Comparison of ENCODE assay signal across 13 cellular contexts in genomic region chr2:181955010-181955409, GRCh38. TPM values are rescaled to one million over a fixed set of nuclear protein-coding genes. Genes with fewer than 3 reads are reported as not detected.
DNase-seq lines count a peak whose midpoint lies in the region; ATAC-seq, FAIRE-seq and TF ChIP-seq lines count a peak whose summit lies in the region.
"Had no signal": no experiment of that assay in that cellular context is flagged by ENCODE, and none has a peak within 500 bp of the region (broad histone marks: within the 10 kb centered on the region; RNA-seq: fewer than 3 reads in every experiment).

No MANE protein-coding gene starts in this region.

- POLR2A ChIA-PET in A549 (lab: Yijun Ruan, JAX) (no interaction called here), SK-N-SH (lab: Yijun Ruan, JAX) (no interaction called here)
- POLR2A ChIA-PET in CD8-positive, alpha-beta memory T cell (lab: Charles Lee): no interaction called here

- no peak for FAIRE-seq in A549 (lab: Jason Lieb, UNC)
- FAIRE-seq: RCC 7860 had no signal

- H3K4me3 ChIP-seq in A549 (peak overlapping the region; percentile 46; the same call in 1 of the 3 replicates), HFF-Myc (replicated peaks; ENCODE audit: low read depth, low read length) (no peak overlapping the region), SK-N-SH (ENCODE audit: low read depth in 2 of 2, low read length in 1 of 2) (no peak overlapping the region), foreskin fibroblast (ENCODE audit: low read depth in 1 of 2, low read length in 2 of 2) (no peak overlapping the region), left lung (no peak overlapping the region)
- H3K4me3 ChIP-seq in CD8-positive, alpha-beta memory T cell (ENCODE audit: low read length): no peak overlapping the region
- H3K4me3 ChIP-seq: BLaER1 had no signal

- peaks cover 35% of the 10 kb centered on the region for H3K4me1 ChIP-seq in A549
- H3K4me1 ChIP-seq in SK-N-SH (ENCODE audit: control insufficient read depth in 1 of 2, insufficient read depth in 2 of 2, low read depth in 1 of 2, low read length in 1 of 2): peaks cover 4 to 20% of the 10 kb centered on the region in 2 experiments; a peak in 2 of 4 replicates
- H3K4me1 ChIP-seq in CD8-positive, alpha-beta memory T cell (ENCODE audit: insufficient read depth, low read length): peaks cover 5% of the 10 kb centered on the region
- peaks cover 0 to 3% of the 10 kb centered on the region in 2 donors for H3K4me1 ChIP-seq in left lung
- H3K4me1 ChIP-seq: BLaER1 had no signal

- H2AFZ ChIP-seq in SK-N-SH (ENCODE audit: low read depth): peak overlapping the region; percentile 44; the same call in 1 of the 2 replicates

- H3K27ac ChIP-seq in A549: peak overlapping the region; percentile 61 to 85
- peak overlapping the region; percentile 39 to 69; a peak in 2 of 4 replicates for H3K27ac ChIP-seq in SK-N-SH (ENCODE audit: low read depth in 2 of 2, low read length in 1 of 2)
- H3K27ac ChIP-seq in CD8-positive, alpha-beta memory T cell (ENCODE audit: low read depth, low read length): no peak overlapping the region
- H3K27ac ChIP-seq in left lung: peak overlapping the region in 1 of 2 donors; percentile 20
- H3K27ac ChIP-seq: BLaER1, sigmoid colon had no signal

- peaks cover 9 to 16% (median 16%) of the 10 kb centered on the region in 3 donors for H3K4me1 Mint-ChIP-seq in CD8-positive, alpha-beta memory T cell

- H4K20me1 ChIP-seq in SK-N-SH (ENCODE audit: insufficient read depth): no peaks in the 10 kb centered on the region
- H4K20me1 ChIP-seq: BLaER1 had no signal

- DNase-seq in A549 (ENCODE audit: low read depth in 1 of 2, low spot score in 1 of 2): peak in 1 of 2 experiments; percentile 54
- DNase-seq in HFF-Myc (ENCODE audit: extremely low read depth, low read depth): peak; percentile 81
- DNase-seq in SK-N-SH: no peak
- DNase-seq in foreskin fibroblast: peak; percentile 57 to 78
- no peak for DNase-seq in CD8-positive, alpha-beta memory T cell
- DNase-seq in GM19240 (ENCODE audit: insufficient read length, low spot score): no peak
- DNase-seq in stimulated activated CD8-positive, alpha-beta memory T cell treated with anti-CD3 and anti-CD28 coated beads, Interleukin-4, amount 100 ng/mL, for 48 hours: no peak
- no peak for DNase-seq in left lung
- DNase-seq: activated effector memory CD4-positive, alpha-beta T cell treated with Interleukin-2 at 50 U/mL for 16 hours; NCI-H2029; sigmoid colon had no signal

- H3K4me3 Mint-ChIP-seq in CD8-positive, alpha-beta memory T cell: no peak overlapping the region

- H3K9me3 ChIP-seq in A549 (no peaks in the 10 kb centered on the region), SK-N-SH (no peaks in the 10 kb centered on the region), left lung (no peaks in the 10 kb centered on the region)
- H3K9me3 ChIP-seq in CD8-positive, alpha-beta memory T cell (ENCODE audit: low read length): no peaks in the 10 kb centered on the region
- H3K9me3 ChIP-seq: BLaER1, sigmoid colon had no signal

- TF ChIP-seq EP300 in A549 (IDR thresholded peaks at IDR 0.05): no peak
- peak; percentile 6 to 81; a peak in 2 of 4 replicates for TF ChIP-seq EP300 in SK-N-SH (IDR thresholded peaks at IDR 0.05; ENCODE audit: borderline replicate concordance in 1 of 2, low read depth in 1 of 2, low read length in 1 of 2)

- H3K27me3 ChIP-seq in SK-N-SH (ENCODE audit: insufficient read depth): no peaks in the 10 kb centered on the region
- H3K27me3 ChIP-seq in CD8-positive, alpha-beta memory T cell (ENCODE audit: insufficient read depth, low read length, poor library complexity, severe bottlenecking): no peaks in the 10 kb centered on the region
- H3K27me3 ChIP-seq in left lung: no peaks in the 10 kb centered on the region
- H3K27me3 ChIP-seq: BLaER1, sigmoid colon had no signal

- CTCF ChIA-PET in A549 (lab: Yijun Ruan, JAX): interaction anchor here (0.7 to 2.2 kb wide), 16 partner anchors 8 to 378 kb away, joined by 3 to 6 read pairs (median 4); no protein-coding TSS in a partner anchor
- CTCF ChIA-PET in SK-N-SH (lab: Yijun Ruan, JAX): interaction anchor here (0.7 to 3.1 kb wide), 13 partner anchors 10 to 214 kb away, joined by 3 to 11 read pairs (median 3); no protein-coding TSS in a partner anchor
- CTCF ChIA-PET in CD8-positive, alpha-beta memory T cell (lab: Charles Lee): interaction anchor here (0.6 to 2.2 kb wide), 6 partner anchors 10 to 1831 kb away, joined by 3 to 10 read pairs (median 4); no protein-coding TSS in a partner anchor

- TF ChIP-seq CTCF in A549 (IDR thresholded peaks at IDR 0.05) (no peak), HFF-Myc (IDR thresholded peaks at IDR 0.05; ENCODE audit: low read depth, low read length, missing control alignments) (no peak), SK-N-SH (IDR thresholded peaks at IDR 0.05) (no peak), foreskin fibroblast (IDR thresholded peaks at IDR 0.05; ENCODE audit: low read depth, low read length) (no peak), left lung (IDR thresholded peaks at IDR 0.05) (no peak)

- TF ChIP-seq RAD21 in A549 (conservative IDR thresholded peaks at IDR 0.05 in 1 of 2, IDR thresholded peaks at IDR 0.05 in 1 of 2): no peak
- no peak for TF ChIP-seq RAD21 in SK-N-SH (IDR thresholded peaks at IDR 0.05; ENCODE audit: low read length)

- no peaks in the 10 kb centered on the region for H3K9me2 ChIP-seq in SK-N-SH

- H3K9me3 Mint-ChIP-seq in CD8-positive, alpha-beta memory T cell: no peaks in the 10 kb centered on the region

- H3K9ac ChIP-seq in SK-N-SH: no peak overlapping the region
- H3K9ac ChIP-seq: BLaER1 had no signal

- no peak for TF ChIP-seq POLR2A in A549 (IDR thresholded peaks at IDR 0.05; ENCODE audit: low read length)

- peak overlapping the region; percentile 72 for H3K4me2 ChIP-seq in A549
- 0 out of 2 replicates have a peak overlapping the region, but pooled peaks have one; percentile 8 for H3K4me2 ChIP-seq in SK-N-SH
- H3K4me2 ChIP-seq: BLaER1 had no signal

- intact Hi-C loops in left lung (cut with DNase I): no loop called here

- H3K27ac Mint-ChIP-seq in CD8-positive, alpha-beta memory T cell: no peak overlapping the region

- peaks cover 8 to 37% of the 10 kb centered on the region in 2 donors for H3K27me3 Mint-ChIP-seq in CD8-positive, alpha-beta memory T cell

- H3K36me3 ChIP-seq in SK-N-SH (replicated peaks in 1 of 2; ENCODE audit: control insufficient read depth in 1 of 2, insufficient read depth in 2 of 2, low read length in 1 of 2) (no peaks in the 10 kb centered on the region), left lung (no peaks in the 10 kb centered on the region)
- H3K36me3 ChIP-seq in CD8-positive, alpha-beta memory T cell (ENCODE audit: insufficient read depth, low read length): no peaks in the 10 kb centered on the region
- H3K36me3 ChIP-seq: BLaER1, sigmoid colon had no signal

- no peaks in the 10 kb centered on the region for H3K79me2 ChIP-seq in SK-N-SH (ENCODE audit: insufficient read depth)

- H3K36me3 Mint-ChIP-seq in CD8-positive, alpha-beta memory T cell: no peaks in the 10 kb centered on the region

- ATAC-seq in A549: no peak; a peak in 1 of 6 replicates
- ATAC-seq in left lung: no peak

- peaks cover 13% of the 10 kb centered on the region for H3F3A ChIP-seq in SK-N-SH (replicated peaks; ENCODE audit: insufficient read depth)

- 2% methylated on average over 1 of the region's 1 CpG for WGBS in A549 (ENCODE audit: missing lambda C conversion rate)
- 2% methylated on average over 1 of the region's 1 CpG for WGBS in SK-N-SH (ENCODE audit: low lambda C conversion rate)

TF ChIP-seq in A549, 52 proteins besides CTCF, POLR2A, EP300 and RAD21:
- TF ChIP-seq GATA3 (IDR thresholded peaks at IDR 0.05; ENCODE audit: borderline replicate concordance) (0 out of 2 replicates have a peak, but pooled peaks have one; percentile 22), JUNB (IDR thresholded peaks at IDR 0.05) (peak; percentile 53; the same call in 1 of the 2 replicates), RCOR1 (IDR thresholded peaks at IDR 0.05; ENCODE audit: low read depth, low read length) (no peak), HOXB5 (CRISPR knock-in tag; IDR thresholded peaks at IDR 0.05) (0 out of 2 replicates have a peak, but pooled peaks have one; percentile 60), FOSL2 (IDR thresholded peaks at IDR 0.05) (no peak), FOSL2 (CRISPR knock-in tag; IDR thresholded peaks at IDR 0.05) (peak; percentile 82)

TF ChIP-seq in SK-N-SH, 30 proteins besides CTCF, POLR2A, EP300 and RAD21 (continues in another document):
- TF ChIP-seq POLR2AphosphoS5 (IDR thresholded peaks at IDR 0.05; ENCODE audit: low read depth, low read length) (peak; percentile 63; the same call in 1 of the 2 replicates), SIN3A (IDR thresholded peaks at IDR 0.05; ENCODE audit: borderline replicate concordance, low read depth, low read length) (no peak), TEAD4 (IDR thresholded peaks at IDR 0.05; ENCODE audit: borderline replicate concordance, insufficient read depth) (peak; percentile 74; the same call in 1 of the 2 replicates), NFIC (IDR thresholded peaks at IDR 0.05; ENCODE audit: borderline replicate concordance) (no peak), SMC3 (IDR thresholded peaks at IDR 0.05; ENCODE audit: low read depth, low read length) (no peak), GATA2 (CRISPR knock-in tag; IDR thresholded peaks at IDR 0.05) (no peak), RCOR1 (IDR thresholded peaks at IDR 0.05; ENCODE audit: low read length) (no peak), CHD2 (IDR thresholded peaks at IDR 0.05; ENCODE audit: low read length, partially characterized antibody) (no peak), EZH2phosphoT487 (IDR thresholded peaks at IDR 0.05; ENCODE audit: borderline replicate concordance, low read depth) (no peak), USF2 (IDR thresholded peaks at IDR 0.05; ENCODE audit: borderline replicate concordance, low read depth, low read length) (no peak), TCF12 (IDR thresholded peaks at IDR 0.05) (peak; percentile 85)

RNA-seq across cellular contexts. Expression of gene PPP1R1C, which starts 30.6 kb away (rescaled TPM):
- polyA plus RNA-seq in A549 (2011; rRNA removed): 2.7 and 2.8 TPM in 2 replicates
- polyA plus RNA-seq in A549 (2012; cell fraction: cytosol; rRNA removed): 0.29 and 0.32 TPM in 2 replicates
- polyA plus RNA-seq in A549 (2012; cell fraction: nucleus; rRNA removed): 0.20 TPM in 1 of 2 replicates, not detected in the other
- 0.81 to 1.4 TPM (median 0.89 TPM) in 3 replicates for polyA plus RNA-seq in A549 (2017; fragmentation: RNase III; extraction: RNeasy Plus Mini Kit Qiagen cat#74134 plus additional on column Dnase treatment)
- polyA minus RNA-seq in A549 (2011; rRNA and poly(A)+ RNA removed): 0.29 and 0.33 TPM in 2 replicates
- polyA plus RNA-seq in SK-N-SH (2012; rRNA removed): 0.26 and 0.41 TPM in 2 replicates
- polyA plus RNA-seq in SK-N-SH (2012; cell fraction: cytosol; rRNA removed): 0.12 and 0.46 TPM in 2 replicates
- polyA plus RNA-seq in SK-N-SH (2012; cell fraction: nucleus; rRNA removed): 0.23 and 0.24 TPM in 2 replicates
- total RNA-seq in CD8-positive, alpha-beta memory T cell: not detected
- not detected for polyA plus RNA-seq in CD8-positive, alpha-beta memory T cell
- 10 to 100 TPM in 1 of 2 donors, under 1 TPM in 1; 0.79 to 11.8 TPM for total RNA-seq in left lung
- total RNA-seq: sigmoid colon had no signal

Comparison
In these comparisons a context has a peak if more than half of its experiments do, and no peak if none do; other contexts are left out.
1. DNase-seq: peak in HFF-Myc (single experiment) and foreskin fibroblast (2 of 2); none in SK-N-SH (single experiment), CD8-positive, alpha-beta memory T cell (0 of 5), GM19240 (single experiment), stimulated activated CD8-positive, alpha-beta memory T cell treated with anti-CD3 and anti-CD28 coated beads, Interleukin-4, amount 100 ng/mL, for 48 hours (single experiment) and left lung (0 of 2).
2. Of the 12 proteins assayed by ChIP-seq in both A549 and SK-N-SH: peak only in A549: none; only in SK-N-SH: EP300 and PBX3; in both: none; in neither: 9; mixed calls (peak in some experiments, not most) for 1.